8 cellular contexts compared by ENCODE assay signal in genomic region chr17:21275047-21275578, GRCh38. TPM values are rescaled to one million over a fixed set of nuclear protein-coding genes. Genes with fewer than 3 reads are reported as not detected.
DNase-seq lines count a peak whose midpoint lies in the region; ATAC-seq and TF ChIP-seq lines count a peak whose summit lies in the region.

No MANE protein-coding gene starts in this region.

- WGBS in H9 (ENCODE audit: extremely low coverage, insufficient read length, low lambda C conversion rate) = no CpG with 5 or more reads among the region's 20 CpGs

- H3K9me3 ChIP-seq in H9 (ENCODE audit: control insufficient read depth, low read depth, low read length) (no peaks in the 10 kb centered on the region), iPS-18a (ENCODE audit: control insufficient read depth, low read depth, low read length) (no peaks in the 10 kb centered on the region)

- H2BK15ac ChIP-seq in H9 (ENCODE audit: low read depth, low read length) = no peak overlapping the region

- CTCF ChIA-PET in WTC11 (lab: Charles Lee) = interaction anchor here (0.8 to 2.7 kb wide), 12 partner anchors 9 to 282 kb away, joined by 3 to 15 read pairs (median 6); no protein-coding TSS in a partner anchor

- H3K36me3 Mint-ChIP-seq in CD14-positive monocyte = no peaks in the 10 kb centered on the region
- no peaks in the 10 kb centered on the region; a peak in 1 of 7 replicates for H3K36me3 Mint-ChIP-seq in H9 (ENCODE audit: insufficient read depth in 1 of 3, low read depth in 3 of 3)
- no peaks in the 10 kb centered on the region for H3K36me3 Mint-ChIP-seq in WTC11

- no peak overlapping the region for H3K14ac ChIP-seq in H9 (ENCODE audit: insufficient read depth, low read length)

- no peaks in the 10 kb centered on the region for H4K20me1 ChIP-seq in H9 (ENCODE audit: control insufficient read depth, insufficient read depth, insufficient read length)

- H3K79me1 ChIP-seq in H9 (ENCODE audit: insufficient read depth, low read depth, low read length, poor library complexity, severe bottlenecking) = no peaks in the 10 kb centered on the region

- H2AFZ ChIP-seq in H9 (ENCODE audit: low read length) = no peak overlapping the region

- ATAC-seq in WTC11 (peak; percentile 6), GM21529 (IDR thresholded peaks at IDR 0.05; ENCODE audit: unreplicated experiment) (no peak)

- no peak overlapping the region for H3K4ac ChIP-seq in H9 (ENCODE audit: low read depth, low read length)

- no peaks in the 10 kb centered on the region for H3K36me3 ChIP-seq in iPS-18a (ENCODE audit: control insufficient read depth, low read depth, low read length)

- H3K56ac ChIP-seq in H9 (ENCODE audit: insufficient read length, low read depth, low read length) = no peak overlapping the region

- no peak overlapping the region for H2BK12ac ChIP-seq in H9 (ENCODE audit: insufficient read length, low read depth, low read length)

- peak overlapping the region; percentile 67 for H3K4me3 ChIP-seq in iPS-18a (ENCODE audit: low read length)

- H3K4me3 Mint-ChIP-seq in CD14-positive monocyte (peak overlapping the region; percentile 74 to 89), H9 (peak overlapping the region; percentile 72 to 79), WTC11 (peak overlapping the region; percentile 76)

- H2AK5ac ChIP-seq in H9 (ENCODE audit: insufficient read length, low read length) = no peak overlapping the region

- POLR2A ChIA-PET in WTC11 (lab: Charles Lee) = interaction anchor here (0.8 kb wide), 1 partner anchor 148 kb away, joined by 3 read pairs; the partner anchor contains the start of gene DHRS7B

- no peak overlapping the region for H2BK20ac ChIP-seq in H9 (ENCODE audit: low read depth, low read length, poor library complexity, severe bottlenecking)

- no peak overlapping the region for H4K8ac ChIP-seq in H9 (replicated peaks; ENCODE audit: insufficient read length, low read depth, low read length)

- H3K27me3 ChIP-seq in H9 (ENCODE audit: insufficient read depth, low read length) (peaks cover 4% of the 10 kb centered on the region; the same call in 1 of the 2 replicates), iPS-18a (ENCODE audit: control insufficient read depth, insufficient read depth, low read length) (peaks cover 31% of the 10 kb centered on the region)

- H3K23me2 ChIP-seq in H9 (ENCODE audit: insufficient read length, low read depth, low read length, poor library complexity, severe bottlenecking) = peaks cover 14% of the 10 kb centered on the region

- H3K27ac ChIP-seq in H9 (ENCODE audit: insufficient read length, low read depth, low read length) (no peak overlapping the region), iPS-18a (ENCODE audit: low read length) (no peak overlapping the region), substantia nigra (ENCODE audit: low read depth, low read length, poor library complexity, severe bottlenecking) (peak overlapping the region; percentile 73)

- H3K27me3 Mint-ChIP-seq in CD14-positive monocyte (ENCODE audit: low read depth in 3 of 3) = peaks cover 8 to 11% (median 8%) of the 10 kb centered on the region in 3 donors
- H3K27me3 Mint-ChIP-seq in H9 (ENCODE audit: low read depth) = peaks cover 52% of the 10 kb centered on the region
- peaks cover 42% of the 10 kb centered on the region for H3K27me3 Mint-ChIP-seq in WTC11 (ENCODE audit: low read depth)

- intact Hi-C loops in CD14-positive monocyte (cut with micrococcal nuclease) = loop anchor here (5.0 to 10.0 kb wide), 3 partner anchors 50 to 233 kb away; partner anchors contain the start of genes TMEM11 (in 1 of the 2) and USP22 (in 1 of the 2)

- no peak for TF ChIP-seq CTCF in CD14-positive monocyte (IDR thresholded peaks at IDR 0.05)
- TF ChIP-seq CTCF in H9 (conservative IDR thresholded peaks at IDR 0.05) = no peak
- TF ChIP-seq CTCF in WTC11 (IDR thresholded peaks at IDR 0.05) = no peak

- H3T11ph ChIP-seq in H9 (ENCODE audit: low read length) = no peak overlapping the region

- H3K27ac Mint-ChIP-seq in CD14-positive monocyte (no peak overlapping the region), H9 (no peak overlapping the region), WTC11 (no peak overlapping the region)

- no peaks in the 10 kb centered on the region for H3K79me2 ChIP-seq in H9 (ENCODE audit: insufficient read depth, low read length)

- H3K4me1 ChIP-seq in H9 (ENCODE audit: insufficient read depth, low read length) (peaks cover 3% of the 10 kb centered on the region; the same call in 1 of the 2 replicates), iPS-18a (ENCODE audit: control insufficient read depth, low read depth, low read length) (peaks cover 5% of the 10 kb centered on the region)

- DNase-seq in CD14-positive monocyte (ENCODE audit: low spot score) (no peak), H9 (no peak), WTC11 (ENCODE audit: low spot score) (no peak), substantia nigra (lab: John Stamatoyannopoulos, UW) (peak in 2 of 49 donors; percentile 42 to 65), cerebellum (ENCODE audit: low spot score) (no peak), NCI-H2107 treated with DMSO at 0.1 percent for 48 hours (lab: John Stamatoyannopoulos, UW; ENCODE audit: unreplicated experiment) (no peak)

- no peak overlapping the region for H3K23ac ChIP-seq in H9 (ENCODE audit: insufficient read length, low read depth, low read length)

- peaks cover 37% of the 10 kb centered on the region for H3K4me1 Mint-ChIP-seq in CD14-positive monocyte
- H3K4me1 Mint-ChIP-seq in H9 = peaks cover 9 to 10% of the 10 kb centered on the region in 2 experiments
- H3K4me1 Mint-ChIP-seq in WTC11 = peaks cover 9% of the 10 kb centered on the region

- H3K18ac ChIP-seq in H9 (ENCODE audit: insufficient read length, low read depth, low read length) = no peak overlapping the region

- H3K9me3 Mint-ChIP-seq in CD14-positive monocyte (peaks cover 0 to 2% (median 0%) of the 10 kb centered on the region in 7 donors), H9 (no peaks in the 10 kb centered on the region), WTC11 (no peaks in the 10 kb centered on the region)

- no peak overlapping the region for H4K5ac ChIP-seq in H9 (ENCODE audit: insufficient read length, low read depth, low read length)

- H3K9ac ChIP-seq in H9 (ENCODE audit: extremely low read depth, insufficient read length, low read length) = no peak overlapping the region
- H3K9ac ChIP-seq in iPS-18a (ENCODE audit: low read length) = peak overlapping the region; percentile 51

- no peak overlapping the region for H2BK5ac ChIP-seq in H9 (ENCODE audit: insufficient read length, low read length)

- H4K91ac ChIP-seq in H9 (ENCODE audit: insufficient read length, low read depth, low read length) = no peak overlapping the region

- H2BK120ac ChIP-seq in H9 (ENCODE audit: low read depth, low read length, poor library complexity, severe bottlenecking) = no peak overlapping the region

- peak overlapping the region; percentile 66 for H3K4me2 ChIP-seq in H9 (ENCODE audit: insufficient read depth, insufficient read length, low read length)

TF ChIP-seq in WTC11, 78 proteins besides CTCF, POLR2A, EP300 and RAD21:
- no peak for TF ChIP-seq ELF4 (CRISPR knock-in tag; IDR thresholded peaks at IDR 0.05; ENCODE audit: low read depth)
- no peak for TF ChIP-seq ERG (CRISPR knock-in tag; IDR thresholded peaks at IDR 0.05)
- TF ChIP-seq ZMAT4 (CRISPR knock-in tag; IDR thresholded peaks at IDR 0.05) = no peak

RNA-seq across cellular contexts. Expression of gene MAP2K3, which starts 9.4 kb away (rescaled TPM):
- polyA plus RNA-seq in CD14-positive monocyte = 100 to 1,000 TPM; 107 to 166 TPM
- total RNA-seq in H9 (2021) = 26.1 and 27.0 TPM in 2 replicates
- 33.7 to 39.7 TPM (median 35.3 TPM) in 3 replicates for total RNA-seq in WTC11 (2021)
- total RNA-seq in cerebellum = 4.8 TPM

RNA-seq across cellular contexts. Expression of gene NATD1, which starts 21.9 kb away (rescaled TPM):
- 1 to 10 TPM; 3.0 to 3.8 TPM for polyA plus RNA-seq in CD14-positive monocyte
- total RNA-seq in H9 (2021) (7.3 and 7.5 TPM in 2 replicates), WTC11 (2021) (10.1 to 11.2 TPM (median 11.1 TPM) in 3 replicates), cerebellum (2.4 TPM)
